Comparison of ENCODE assay signal across 8 cellular contexts in the genomic region with DNA sequence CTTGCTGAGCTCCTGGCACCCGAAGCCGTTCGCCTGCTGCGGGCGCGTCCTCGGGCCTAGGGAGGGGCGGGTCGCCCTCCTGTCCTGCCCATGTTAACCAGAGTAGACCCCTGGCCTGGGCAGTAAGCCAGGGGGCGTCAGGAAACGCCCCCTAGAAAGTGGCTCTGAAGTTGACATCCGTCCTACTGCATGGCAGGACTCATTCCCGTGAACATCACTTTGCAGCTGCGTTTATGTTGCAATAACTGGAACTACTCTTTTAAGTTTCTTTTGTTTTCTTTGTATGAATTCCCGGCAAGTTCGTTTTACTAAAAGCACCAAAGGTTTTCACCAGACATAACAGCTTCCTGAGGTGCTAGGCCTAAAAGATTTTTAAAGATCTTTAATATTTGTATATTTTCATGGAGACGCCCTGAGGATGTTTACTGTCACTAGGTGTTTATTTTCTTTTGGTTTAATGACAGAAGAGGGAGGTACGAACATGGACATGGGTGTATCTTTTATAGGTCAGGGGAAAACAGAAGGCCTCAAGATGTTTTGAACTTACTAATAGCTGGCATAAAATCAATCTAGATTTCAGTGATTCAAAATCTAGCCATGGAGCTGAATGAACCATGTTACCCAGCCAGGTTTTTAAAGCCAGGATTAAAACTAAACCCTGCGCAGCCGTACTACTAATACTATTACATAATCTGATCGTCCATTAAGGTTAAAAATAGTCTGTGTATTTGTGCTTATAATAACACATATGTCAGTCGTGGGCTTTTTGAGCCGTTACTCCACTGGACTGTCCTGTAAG. TPM values are rescaled to one million over a fixed set of nuclear protein-coding genes. Genes with fewer than 3 reads are reported as not detected.
A peak's percentile ranks its signal among the peaks of the same experiment; 100 is the strongest.
DNase-seq lines count a peak whose midpoint lies in the region; ATAC-seq and TF ChIP-seq lines count a peak whose summit lies in the region.

No MANE protein-coding gene starts in this region.

- peak overlapping the region; percentile 86 to 92 (median 89) for H3K4me3 ChIP-seq in right lobe of liver
- H3K4me3 ChIP-seq in thymus (ENCODE audit: low read length): peak overlapping the region; percentile 77

- H3K27me3 ChIP-seq in right lobe of liver (no peaks in the 10 kb centered on the region), thymus (ENCODE audit: control insufficient read depth, insufficient read depth) (no peaks in the 10 kb centered on the region)

- intact Hi-C loops in Right ventricle myocardium inferior (cut with DNase I) (loop anchor here (2.0 to 10.0 kb wide), 3 partner anchors 21 to 653 kb away; partner anchors contain the start of gene MAP2K5), cardiac septum (cut with DNase I) (loop anchor here (2.0 to 5.0 kb wide), 2 partner anchors 21 to 315 kb away; partner anchors contain the start of gene MAP2K5), right lobe of liver (cut with DNase I) (no loop called here)

- ATAC-seq in Right ventricle myocardium inferior (peak; percentile 53), right lobe of liver (peak; percentile 14 to 27 (median 18))

- no peak for TF ChIP-seq CTCF in right lobe of liver (IDR thresholded peaks at IDR 0.05)

- DNase-seq in Right ventricle myocardium inferior (ENCODE audit: missing footprints): no peak
- DNase-seq in cardiac septum (ENCODE audit: low spot score): no peak
- DNase-seq in NCI-H82 treated with DMSO at 0.1 percent for 48 hours (lab: John Stamatoyannopoulos, UW; ENCODE audit: unreplicated experiment): peak; percentile 71
- peak; percentile 40 for DNase-seq in cerebellum (ENCODE audit: low spot score)
- no peak for DNase-seq in right lobe of liver
- DNase-seq in H4 (ENCODE audit: low spot score): no peak
- no peak for DNase-seq in T1000 (lab: John Stamatoyannopoulos, UW)

- H3K27ac ChIP-seq in right lobe of liver (peak overlapping the region; percentile 87 to 95 (median 94)), thymus (ENCODE audit: low read depth) (peak overlapping the region; percentile 86)

- no peak for TF ChIP-seq POLR2A in right lobe of liver (IDR thresholded peaks at IDR 0.05)

- H3K9me3 ChIP-seq in right lobe of liver (no peaks in the 10 kb centered on the region), thymus (ENCODE audit: control insufficient read depth) (no peaks in the 10 kb centered on the region)

- H3K4me1 ChIP-seq in right lobe of liver (peaks cover 0 to 6% (median 2%) of the 10 kb centered on the region in 4 donors), thymus (ENCODE audit: control insufficient read depth, insufficient read depth, low read length) (peaks cover 7% of the 10 kb centered on the region)

- H3K36me3 ChIP-seq in right lobe of liver: no peaks in the 10 kb centered on the region
- H3K36me3 ChIP-seq in thymus (ENCODE audit: control insufficient read depth, insufficient read depth): no peaks in the 10 kb centered on the region

- WGBS in right lobe of liver (ENCODE audit: insufficient coverage, low coverage, low lambda C conversion rate, missing lambda C conversion rate): 1% methylated on average over 12 of the region's 23 CpGs
- 7% methylated on average over 23 of the region's 23 CpGs for WGBS in thymus

RNA-seq across cellular contexts. Expression of gene C15orf61, which starts 1.0 kb away (rescaled TPM):
- 11.9 TPM for total RNA-seq in Right ventricle myocardium inferior
- total RNA-seq in cardiac septum: 7.6 TPM
- 17.2 TPM for total RNA-seq in cerebellum
- total RNA-seq in right lobe of liver: 1 to 10 TPM; 1.4 to 3.0 (median 2.3) TPM
- polyA plus RNA-seq in thymus: 2.9 TPM
- total RNA-seq in H4 (2014; rRNA removed; shearing (Covaris generic)): 2.4 and 2.5 TPM in 2 replicates

RNA-seq across cellular contexts. Expression of gene MAP2K5, which starts 20.5 kb away (rescaled TPM):
- total RNA-seq in Right ventricle myocardium inferior (19.0 TPM), cardiac septum (28.2 TPM), cerebellum (17.0 TPM), right lobe of liver (10 to 100 TPM in 1 of 6 experiments, 1 to 10 TPM in 5; 5.0 to 11.6 (median 8.8) TPM)
- 16.3 TPM for polyA plus RNA-seq in thymus
- 6.6 and 9.4 TPM in 2 replicates for total RNA-seq in H4 (2014; rRNA removed; shearing (Covaris generic))

Comparison
In these comparisons a context has a peak if more than half of its experiments do, and no peak if none do; other contexts are left out.
1. DNase-seq: peak in NCI-H82 treated with DMSO at 0.1 percent for 48 hours (single experiment) and cerebellum (single experiment); none in Right ventricle myocardium inferior (single experiment), cardiac septum (single experiment), right lobe of liver (0 of 3), H4 (single experiment) and T1000 (single experiment).
2. intact Hi-C loops: an anchor here in Right ventricle myocardium inferior (2.0 to 10.0 kb wide) and cardiac septum (2.0 to 5.0 kb wide); none called in right lobe of liver.